ENCODE assay signal across 10 cellular contexts in the genomic region with DNA sequence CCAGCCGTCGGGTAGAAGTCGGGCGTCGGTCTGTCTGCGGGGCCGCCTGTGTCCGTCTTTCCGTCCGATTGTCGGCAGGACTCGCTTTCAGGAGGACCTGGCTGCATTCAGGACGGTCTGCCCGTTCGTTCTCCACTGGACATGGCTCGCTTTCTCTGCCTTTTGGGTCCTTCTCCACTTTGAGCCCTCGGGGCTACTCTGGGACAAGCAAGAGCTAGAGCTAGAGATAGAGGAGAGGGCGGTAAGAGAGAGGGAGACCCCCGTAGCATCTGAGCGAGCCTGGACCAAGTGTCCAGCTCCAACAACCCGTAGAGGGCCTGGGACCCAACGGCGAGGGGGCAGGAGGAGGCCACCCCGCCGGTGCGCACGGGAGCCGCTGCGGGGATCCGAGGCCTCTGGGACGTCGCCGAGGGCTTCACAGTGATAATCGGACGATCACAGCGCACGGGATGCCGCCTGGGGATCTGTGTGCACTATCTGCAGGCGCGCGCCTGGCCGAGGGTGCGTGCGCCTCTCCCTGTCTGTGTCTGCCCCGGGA. TPM values are rescaled to one million over a fixed set of nuclear protein-coding genes. Genes with fewer than 3 reads are reported as not detected.
A peak's percentile ranks its signal among the peaks of the same experiment; 100 is the strongest.
DNase-seq lines count a peak whose midpoint lies in the region; ATAC-seq, FAIRE-seq and TF ChIP-seq lines count a peak whose summit lies in the region.
"Had no signal": no experiment of that assay in that cellular context is flagged by ENCODE, and none has a peak within 500 bp of the region (broad histone marks: within the 10 kb centered on the region; RNA-seq: fewer than 3 reads in every experiment).

No MANE protein-coding gene starts in this region.

- no peak overlapping the region for H3K4me2 ChIP-seq in GM23248 (ENCODE audit: unreplicated experiment)

- no peaks in the 10 kb centered on the region for H3K9me3 Mint-ChIP-seq in CD4-positive, alpha-beta T cell
- H3K9me3 Mint-ChIP-seq in naive thymus-derived CD8-positive, alpha-beta T cell: peaks cover 0 to 5% (median 0%) of the 10 kb centered on the region in 9 donors

- intact Hi-C loops in CD4-positive, alpha-beta T cell (cut with DNase I, micrococcal nuclease): loop anchor here in 1 of 2 experiments (10.0 kb wide), 1 partner anchor 82 kb away; no protein-coding TSS in a partner anchor
- intact Hi-C loops in dorsolateral prefrontal cortex (cut with DNase I): no loop called here

- no peak for FAIRE-seq in GM12892 (lab: Jason Lieb, UNC)
- FAIRE-seq: bronchial epithelial cell had no signal

- no peaks in the 10 kb centered on the region for H3K9me3 ChIP-seq in CD4-positive, alpha-beta T cell (ENCODE audit: control insufficient read depth, low read length)
- no peaks in the 10 kb centered on the region for H3K9me3 ChIP-seq in GM23248 (ENCODE audit: low read depth)
- H3K9me3 ChIP-seq in gastroesophageal sphincter: no peaks in the 10 kb centered on the region

- no peak overlapping the region for H3K9ac ChIP-seq in GM23248

- 12 to 18% methylated on average over 23 to 45 of the region's 45 CpGs for WGBS in GM23248 (ENCODE audit: low coverage in 1 of 2, low lambda C conversion rate in 2 of 2, missing lambda C conversion rate in 2 of 2), 2 experiments
- 6% methylated on average over 7 of the region's 45 CpGs; no CpG with 5 or more reads in 1 of the 2 donors for WGBS in gastroesophageal sphincter (ENCODE audit: low coverage in 1 of 2), 2 donors

- H3K9me2 ChIP-seq in GM23248 (ENCODE audit: insufficient read depth): no peaks in the 10 kb centered on the region

- no peaks in the 10 kb centered on the region for H3F3A ChIP-seq in GM23248 (ENCODE audit: insufficient read depth)

- ATAC-seq in CD4-positive, alpha-beta T cell (ENCODE audit: poor library complexity): no peak
- peak in 1 of 2 donors; percentile 18 for ATAC-seq in naive thymus-derived CD8-positive, alpha-beta T cell
- no peak for ATAC-seq in gastroesophageal sphincter

- peak overlapping the region; percentile 71 for H2AFZ ChIP-seq in GM23248

- TF ChIP-seq POLR2A in GM12892 (IDR thresholded peaks at IDR 0.05; ENCODE audit: low read depth, low read length) (no peak), gastroesophageal sphincter (IDR thresholded peaks at IDR 0.05) (no peak)

- CTCF ChIA-PET in CD4-positive, alpha-beta T cell (lab: Charles Lee): no interaction called here

- H3K36me3 ChIP-seq in GM23248 (ENCODE audit: low read depth) (no peaks in the 10 kb centered on the region), gastroesophageal sphincter (no peaks in the 10 kb centered on the region)

- POLR2A ChIA-PET in CD4-positive, alpha-beta T cell (lab: Charles Lee): no interaction called here
- POLR2A ChIA-PET in naive thymus-derived CD8-positive, alpha-beta T cell (lab: Charles Lee): no interaction called here

- H3K27ac Mint-ChIP-seq in CD4-positive, alpha-beta T cell: no peak overlapping the region
- no peak overlapping the region for H3K27ac Mint-ChIP-seq in naive thymus-derived CD8-positive, alpha-beta T cell

- no peak overlapping the region for H3K27ac ChIP-seq in CD4-positive, alpha-beta T cell (ENCODE audit: low read depth, low read length)
- H3K27ac ChIP-seq in GM23248 (no peak overlapping the region), dorsolateral prefrontal cortex (no peak overlapping the region), gastroesophageal sphincter (no peak overlapping the region)

- H3K4me3 ChIP-seq in GM23248 (no peak overlapping the region), dorsolateral prefrontal cortex (peak overlapping the region in 45 of 59 donors; percentile 4 to 58 (median 40)), gastroesophageal sphincter (no peak overlapping the region)

- peak overlapping the region; percentile 44 for H3K4me3 Mint-ChIP-seq in CD4-positive, alpha-beta T cell
- peak overlapping the region; percentile 49 to 80 (median 74) for H3K4me3 Mint-ChIP-seq in naive thymus-derived CD8-positive, alpha-beta T cell

- TF ChIP-seq EP300 in gastroesophageal sphincter (IDR thresholded peaks at IDR 0.05): no peak

- DNase-seq in CD4-positive, alpha-beta T cell: peak in 1 of 10 experiments; percentile 33
- DNase-seq in GM23248 (peak; percentile 36), dorsolateral prefrontal cortex (no peak), GM12892 (ENCODE audit: insufficient read length) (no peak), NCI-H526 (lab: John Stamatoyannopoulos, UW) (no peak)
- DNase-seq in naive thymus-derived CD8-positive, alpha-beta T cell: no peak
- DNase-seq: MM.1S, NCI-H226 had no signal

- peaks cover 48% of the 10 kb centered on the region for H3K4me1 Mint-ChIP-seq in CD4-positive, alpha-beta T cell (ENCODE audit: low read depth)
- peaks cover 19 to 67% (median 51%) of the 10 kb centered on the region in 4 donors for H3K4me1 Mint-ChIP-seq in naive thymus-derived CD8-positive, alpha-beta T cell

- H3K4me1 ChIP-seq in GM23248 (ENCODE audit: insufficient read depth): no peaks in the 10 kb centered on the region
- H3K4me1 ChIP-seq in gastroesophageal sphincter: peaks cover 0 to 33% (median 6%) of the 10 kb centered on the region in 3 donors

- H3K36me3 Mint-ChIP-seq in CD4-positive, alpha-beta T cell (ENCODE audit: low read depth): no peaks in the 10 kb centered on the region
- peaks cover 2 to 4% (median 3%) of the 10 kb centered on the region in 3 donors for H3K36me3 Mint-ChIP-seq in naive thymus-derived CD8-positive, alpha-beta T cell

- peaks cover 86% of the 10 kb centered on the region for H3K27me3 Mint-ChIP-seq in CD4-positive, alpha-beta T cell
- peaks cover 61 to 90% (median 73%) of the 10 kb centered on the region in 5 donors for H3K27me3 Mint-ChIP-seq in naive thymus-derived CD8-positive, alpha-beta T cell

- peaks cover 94% of the 10 kb centered on the region for H3K27me3 ChIP-seq in CD4-positive, alpha-beta T cell (ENCODE audit: control insufficient read depth, insufficient read depth, low read length)
- H3K27me3 ChIP-seq in GM23248 (replicated peaks; ENCODE audit: insufficient read depth) (peaks cover 99% of the 10 kb centered on the region), dorsolateral prefrontal cortex (peaks cover 29 to 100% (median 99%) of the 10 kb centered on the region in 45 donors), gastroesophageal sphincter (peaks cover 92% of the 10 kb centered on the region)

- in situ Hi-C loops in GM23248 (cut with MboI): no loop called here

- TF ChIP-seq CTCF in CD4-positive, alpha-beta T cell (IDR thresholded peaks at IDR 0.05): no peak
- no peak for TF ChIP-seq CTCF in dorsolateral prefrontal cortex (IDR thresholded peaks at IDR 0.05 in 54 of 56, conservative IDR thresholded peaks at IDR 0.05 in 2 of 56; ENCODE audit: low read depth in 1 of 56, partially characterized antibody in 56 of 56)
- TF ChIP-seq CTCF in gastroesophageal sphincter (IDR thresholded peaks at IDR 0.05): no peak

- no peaks in the 10 kb centered on the region for H3K79me2 ChIP-seq in GM23248 (ENCODE audit: insufficient read depth)

- H4K20me1 ChIP-seq in GM23248 (ENCODE audit: insufficient read depth): no peaks in the 10 kb centered on the region

RNA-seq across cellular contexts. Expression of gene TBX4, which starts 4.5 kb away (rescaled TPM):
- not detected for total RNA-seq in CD4-positive, alpha-beta T cell
- not detected in 2 replicates for total RNA-seq in GM23248 (2014; rRNA removed; shearing (Covaris generic))
- polyA plus RNA-seq in GM23248 (2016; fragmentation: Nextera tagmentation; extraction: Ambion mirVana): not detected in 2 replicates
- total RNA-seq in dorsolateral prefrontal cortex: under 1 TPM in 1 of 120 experiments, not detected in 119; 0.35 TPM
- not detected for total RNA-seq in naive thymus-derived CD8-positive, alpha-beta T cell
- not detected for polyA plus RNA-seq in naive thymus-derived CD8-positive, alpha-beta T cell
- polyA plus RNA-seq in GM12892 (2012; ENCODE audit: missing spikeins): not detected
- total RNA-seq in gastroesophageal sphincter: under 1 TPM in 1 of 4 donors, not detected in 3; 0.27 TPM
- total RNA-seq: bronchial epithelial cell had no signal

RNA-seq across cellular contexts. Expression of gene TBX2, which starts 57.1 kb away (rescaled TPM):
- total RNA-seq in CD4-positive, alpha-beta T cell: under 1 TPM in 1 of 2 experiments, not detected in 1; 0.06 TPM
- 9.9 and 11.1 TPM in 2 replicates for total RNA-seq in GM23248 (2014; rRNA removed; shearing (Covaris generic))
- 1.7 and 2.1 TPM in 2 replicates for polyA plus RNA-seq in GM23248 (2016; fragmentation: Nextera tagmentation; extraction: Ambion mirVana)
- total RNA-seq in dorsolateral prefrontal cortex (10 to 100 TPM in 12 of 120 experiments, 1 to 10 TPM in 108; 2.4 to 18.6 (median 6.0) TPM), gastroesophageal sphincter (10 to 100 TPM; 19.0 to 33.6 (median 22.8) TPM)
- under 1 TPM in 1 of 2 experiments, not detected in 1; 0.13 TPM for total RNA-seq in naive thymus-derived CD8-positive, alpha-beta T cell
- not detected for polyA plus RNA-seq in naive thymus-derived CD8-positive, alpha-beta T cell
- polyA plus RNA-seq in GM12892 (2012; ENCODE audit: missing spikeins): not detected

Comparison
In these comparisons a context has a peak if more than half of its experiments do, and no peak if none do; other contexts are left out.
1. H3K4me3 ChIP-seq: peak in dorsolateral prefrontal cortex (45 of 59); none in GM23248 (single experiment) and gastroesophageal sphincter (0 of 2).